In genomic region chr7:2166625-2167280, GRCh38 we compare ENCODE assay signal across 13 cellular contexts.
A peak's percentile ranks its signal among the peaks of the same experiment; 100 is the strongest.
DNase-seq lines count a peak whose midpoint lies in the region; ATAC-seq and TF ChIP-seq lines count a peak whose summit lies in the region.
"Had no signal": no experiment of that assay in that cellular context is flagged by ENCODE, and none has a peak within 500 bp of the region (broad histone marks: within the 10 kb centered on the region; RNA-seq: fewer than 3 reads in every experiment).

No MANE protein-coding gene starts in this region.

- ATAC-seq in GM18907 (IDR thresholded peaks at IDR 0.05; ENCODE audit: unreplicated experiment) = no peak

- peak in 1 of 56 donors; percentile 10 for TF ChIP-seq CTCF in dorsolateral prefrontal cortex (IDR thresholded peaks at IDR 0.05 in 54 of 56, conservative IDR thresholded peaks at IDR 0.05 in 2 of 56; ENCODE audit: low read depth in 1 of 56, partially characterized antibody in 56 of 56)

- H3K27ac ChIP-seq in dorsolateral prefrontal cortex (peak overlapping the region; percentile 18 to 92 (median 78)), substantia nigra (ENCODE audit: low read depth, low read length, poor library complexity, severe bottlenecking) (peak overlapping the region; percentile 33)
- H3K27ac ChIP-seq: prostate gland, thyroid gland had no signal

- H3K4me3 ChIP-seq in H7 (ENCODE audit: insufficient read depth, low read depth, low read length) = no peak overlapping the region
- H3K4me3 ChIP-seq in dorsolateral prefrontal cortex = no peak overlapping the region
- H3K4me3 ChIP-seq: prostate gland, thyroid gland had no signal

- peaks cover 3% of the 10 kb centered on the region for H3K36me3 ChIP-seq in H7 (replicated peaks; ENCODE audit: control insufficient read depth, insufficient read depth, low read length)
- H3K36me3 ChIP-seq: prostate gland, thyroid gland had no signal

- DNase-seq in H7 = peak; percentile 51
- peak in 9 of 10 donors; percentile 61 to 81 (median 76) for DNase-seq in dorsolateral prefrontal cortex
- peak; percentile 76 for DNase-seq in medulla oblongata (ENCODE audit: extremely low spot score)
- peak in 38 of 49 donors; percentile 15 to 92 (median 48) for DNase-seq in substantia nigra (lab: John Stamatoyannopoulos, UW)
- DNase-seq in NCI-H2029 (lab: John Stamatoyannopoulos, UW) = no peak
- no peak for DNase-seq in DMS153 treated with DMSO at 0.1 percent for 48 hours (lab: John Stamatoyannopoulos, UW; ENCODE audit: unreplicated experiment)
- DNase-seq: activated T-cell treated with anti-CD3 and anti-CD28 coated beads, Interleukin-2, amount 50 U/mL, for 48 hours; CD4-positive, CD25-positive, alpha-beta regulatory T cell; NCI-H2081 treated with DMSO at 0.1 percent for 48 hours; NCI-H82; thyroid gland had no signal

- intact Hi-C loops in dorsolateral prefrontal cortex (cut with DNase I) = no loop called here

- no peaks in the 10 kb centered on the region for H3K27me3 ChIP-seq in H7 (ENCODE audit: control insufficient read depth, insufficient read depth, low read length)
- H3K27me3 ChIP-seq in dorsolateral prefrontal cortex = no peaks in the 10 kb centered on the region
- H3K27me3 ChIP-seq: thyroid gland had no signal

Comparison
In these comparisons a context has a peak if more than half of its experiments do, and no peak if none do; other contexts are left out.
1. DNase-seq: peak in H7 (single experiment), dorsolateral prefrontal cortex (9 of 10), medulla oblongata (single experiment) and substantia nigra (38 of 49); none in NCI-H2029 (single experiment) and DMS153 treated with DMSO at 0.1 percent for 48 hours (single experiment).